33 cellular contexts compared by ENCODE assay signal in the genomic region with DNA sequence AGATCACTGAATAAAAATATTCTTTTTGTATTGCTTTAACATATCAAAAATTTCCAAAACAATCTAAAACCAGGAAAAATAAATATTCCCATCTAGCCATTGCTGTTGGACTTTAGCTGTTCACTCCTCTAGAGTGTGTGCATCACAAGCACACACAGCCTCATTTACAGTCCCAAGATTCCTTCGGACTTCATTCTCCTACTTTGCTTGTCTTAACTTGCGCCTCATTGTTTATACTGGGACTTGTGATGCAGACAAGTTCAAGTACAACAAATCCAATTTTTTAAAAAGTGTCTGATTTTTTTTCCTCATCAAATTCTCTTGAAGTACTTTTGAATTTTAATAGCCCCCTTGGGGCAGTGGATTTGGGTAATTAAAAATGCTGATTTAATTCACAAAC. TPM values are rescaled to one million over a fixed set of nuclear protein-coding genes. Genes with fewer than 3 reads are reported as not detected.
"Had no signal": no experiment of that assay in that cellular context is flagged by ENCODE, and none has a peak within 500 bp of the region (broad histone marks: within the 10 kb centered on the region; RNA-seq: fewer than 3 reads in every experiment).

No MANE protein-coding gene starts in this region.

- H3K4me3 ChIP-seq: adrenal gland, body of pancreas had no signal

- H3K4me1 ChIP-seq: adrenal gland had no signal

- H3K27me3 ChIP-seq: adrenal gland, body of pancreas, brain microvascular endothelial cell had no signal

- ATAC-seq: activated CD8-positive, alpha-beta T cell treated with anti-CD3 and anti-CD28 coated beads for 36 hours; activated naive CD4-positive, alpha-beta T cell treated with anti-CD3 and anti-CD28 coated beads, Interleukin-2, amount 50 U/mL, for 72 hours; activated T-cell treated with anti-CD3 and anti-CD28 coated beads, Interleukin-2, amount 50 U/mL, for 4 hours; activated T-cell treated with anti-CD3 and anti-CD28 coated beads, Interleukin-2, amount 50 U/mL, for 72 hours; body of pancreas; T-cell; T-helper 17 cell had no signal

- H3K9me3 ChIP-seq: adrenal gland, body of pancreas had no signal

- H3K36me3 ChIP-seq: adrenal gland, brain microvascular endothelial cell had no signal

- H3K27ac ChIP-seq: adrenal gland, body of pancreas, brain microvascular endothelial cell, VCaP had no signal

- DNase-seq: activated B cell treated with CpG ODN at 0.5 μM for 24 hours; activated CD4-positive, alpha-beta memory T cell treated with anti-CD3 and anti-CD28 coated beads for 36 hours; activated CD4-positive, alpha-beta T cell treated with anti-CD3 and anti-CD28 coated beads for 4 hours; activated CD4-positive, alpha-beta T cell treated with anti-CD3 and anti-CD28 coated beads, Interleukin-2, amount 10 ng/mL, durations not matched to agents 24 days and 14 days; activated CD4-positive, alpha-beta T cell treated with anti-CD3 and anti-CD28 coated beads, Interleukin-2, amount 50 U/mL, for 1 hour; activated CD4-positive, alpha-beta T cell treated with anti-CD3 and anti-CD28 coated beads, Interleukin-2, amount 50 U/mL, for 4 hours; activated CD4-positive, CD25-positive, alpha-beta regulatory T cell treated with anti-CD3 and anti-CD28 coated beads, Interleukin-2, amount 50 U/mL, for 72 hours; activated CD8-positive, alpha-beta memory T cell treated with anti-CD3 and anti-CD28 coated beads, Interleukin-2, amount 50 U/mL, for 4 hours; activated CD8-positive, alpha-beta T cell treated with anti-CD3 and anti-CD28 coated beads for 36 hours; activated effector memory CD4-positive, alpha-beta T cell treated with anti-CD3 and anti-CD28 coated beads, Interleukin-2, amount 50 U/mL, for 16 hours; activated gamma-delta T cell treated with Interleukin-2 at 50 U/mL for 16 hours; activated naive CD4-positive, alpha-beta T cell; activated naive CD4-positive, alpha-beta T cell treated with anti-CD3 and anti-CD28 coated beads for 36 hours; activated naive CD4-positive, alpha-beta T cell treated with anti-CD3 and anti-CD28 coated beads, Interleukin-2, amount 50 U/mL, for 16 hours; activated naive CD8-positive, alpha-beta T cell treated with anti-CD3 and anti-CD28 coated beads for 36 hours; activated T-cell treated with anti-CD3 and anti-CD28 coated beads for 4 hours; activated T-cell treated with anti-CD3 and anti-CD28 coated beads, Interleukin-2, amount 50 U/mL, for 1 hour; activated T-cell treated with anti-CD3 and anti-CD28 coated beads, Interleukin-2, amount 50 U/mL, for 4 hours; activated T-cell treated with anti-CD3 and anti-CD28 coated beads, Interleukin-2, amount 50 U/mL, for 72 hours; adrenal gland; amniotic stem cell; aorta; body of pancreas; brain microvascular endothelial cell; central memory CD4-positive, alpha-beta T cell; T-cell; T-helper 17 cell had no signal

RNA-seq across cellular contexts. Expression of gene TLL1, which starts 55.6 kb away (rescaled TPM):
- total RNA-seq: activated B cell treated with CpG ODN at 0.5 μM for 24 hours; activated CD4-positive, alpha-beta memory T cell treated with anti-CD3 and anti-CD28 coated beads for 36 hours; activated CD4-positive, alpha-beta T cell treated with anti-CD3 and anti-CD28 coated beads, Interleukin-2, amount 10 ng/mL, durations not matched to agents 24 days and 14 days; activated CD8-positive, alpha-beta memory T cell treated with anti-CD3 and anti-CD28 coated beads for 36 hours; activated CD8-positive, alpha-beta T cell treated with anti-CD3 and anti-CD28 coated beads for 36 hours; activated naive CD4-positive, alpha-beta T cell treated with anti-CD3 and anti-CD28 coated beads for 36 hours; activated naive CD4-positive, alpha-beta T cell treated with anti-CD3 and anti-CD28 coated beads, Interleukin-2, amount 50 U/mL, for 72 hours; activated naive CD8-positive, alpha-beta T cell treated with anti-CD3 and anti-CD28 coated beads for 36 hours; activated T-cell treated with anti-CD3 and anti-CD28 coated beads, Interleukin-2, amount 50 U/mL, for 4 hours; activated T-cell treated with anti-CD3 and anti-CD28 coated beads, Interleukin-2, amount 50 U/mL, for 72 hours; activated T-helper 1 cell treated with anti-CD3 and anti-CD28 coated beads, Interleukin-12 subunit alpha, Interleukin-12 subunit beta, Interleukin-2, Interleukin-4 antibody, amounts not matched to agents 30 ng/mL and 10 ng/mL and 1 ng/mL, durations not matched to agents 14 hours and 24 hours and 36 hours; activated T-helper 17 cell treated with anti-CD3 and anti-CD28 coated beads, Interleukin-2, amount 50 U/mL, for 72 hours; T-cell; T-helper 17 cell; T-helper 2 cell treated with Interferon-gamma antibody and Interleukin-4, amounts not matched to agents 100 ng/mL and 5 ng/mL, for 36 hours had no signal
